8 cellular contexts compared by ENCODE assay signal in the genomic region with DNA sequence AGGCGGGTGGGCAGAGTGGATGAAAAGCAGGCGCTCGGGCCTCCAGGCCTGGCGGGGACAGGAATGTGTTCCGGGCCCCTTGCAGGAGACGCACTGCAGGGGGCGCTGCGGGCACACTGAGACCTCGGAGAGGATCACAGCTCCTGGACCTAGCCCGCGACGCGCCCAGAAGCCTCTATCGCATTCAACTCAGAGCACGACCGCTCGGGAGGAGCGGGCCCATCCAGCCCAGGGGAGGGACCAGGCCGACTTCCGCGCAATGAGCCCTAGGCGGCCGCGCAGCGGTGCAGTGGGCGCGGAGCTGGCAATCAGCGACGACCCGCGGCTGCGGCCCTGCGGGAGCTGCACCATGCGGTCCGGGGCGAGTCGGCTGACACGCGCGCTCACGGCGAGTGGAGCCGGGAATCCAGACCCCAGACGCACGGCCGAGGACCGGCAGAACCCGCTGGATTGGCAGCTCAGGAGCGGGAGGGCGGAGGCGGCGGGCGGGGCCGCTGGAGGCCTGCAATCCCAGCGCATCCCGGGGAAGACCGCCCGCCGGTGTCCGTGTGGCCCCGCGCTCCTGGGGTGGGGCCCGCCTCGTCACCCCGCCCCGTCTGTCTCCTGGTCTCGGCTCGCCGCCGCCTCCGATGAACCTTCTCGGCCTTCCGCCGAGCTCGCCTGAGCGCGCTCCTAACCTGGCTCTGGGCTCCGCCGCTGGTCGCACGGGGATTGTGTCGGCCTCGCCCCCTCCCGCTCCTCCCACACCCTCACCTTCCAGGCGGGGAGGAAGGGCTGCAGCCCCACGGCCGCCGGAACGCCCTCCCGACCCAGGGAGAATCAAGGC. TPM values are rescaled to one million over a fixed set of nuclear protein-coding genes. Genes with fewer than 3 reads are reported as not detected.
DNase-seq lines count a peak whose midpoint lies in the region; ATAC-seq and TF ChIP-seq lines count a peak whose summit lies in the region.

No MANE protein-coding gene starts in this region.

- peaks cover 9% of the 10 kb centered on the region; the same call in 1 of the 2 replicates for H3F3A ChIP-seq in MM.1S (ENCODE audit: insufficient read depth, low read length)

- peak overlapping the region; percentile 63 for H3K9ac ChIP-seq in HCT116 (ENCODE audit: low read length)
- peak overlapping the region; percentile 92 for H3K9ac ChIP-seq in MM.1S (ENCODE audit: low read length)

- DNase-seq in GM04503 (ENCODE audit: low read depth) (peak; percentile 66), HCT116 (ENCODE audit: low read depth, low spot score) (peak; percentile 91), MM.1S (peak; percentile 98), SHP77 treated with DMSO at 0.1 percent for 48 hours (lab: John Stamatoyannopoulos, UW) (peak; percentile 54), activated gamma-delta T cell treated with Interleukin-2 at 50 U/mL for 16 hours (peak; percentile 95), foreskin melanocyte (peak; percentile 95), stromal cell of bone marrow (ENCODE audit: low read depth) (peak; percentile 88)

- H3K4me1 ChIP-seq in HCT116 (ENCODE audit: control insufficient read depth in 1 of 2, insufficient read depth in 2 of 2, low read length in 2 of 2) (peaks cover 15 to 31% of the 10 kb centered on the region in 2 experiments), MM.1S (ENCODE audit: low read length) (peaks cover 4% of the 10 kb centered on the region; the same call in 1 of the 2 replicates), neuron (ENCODE audit: insufficient read depth, low read length) (peaks cover 12% of the 10 kb centered on the region)

- H4K20me1 ChIP-seq in HCT116 (ENCODE audit: insufficient read depth) (no peaks in the 10 kb centered on the region), MM.1S (ENCODE audit: insufficient read depth, low read length) (no peaks in the 10 kb centered on the region)

- RAD21 ChIA-PET in HCT116 (lab: Charles Lee; ENCODE audit: low non-redundant PET in 1 of 2, low total read pairs in 2 of 2, uncharacterized antibody in 2 of 2, unreplicated experiment in 2 of 2): interaction anchor here (0.7 to 2.4 kb wide), 4 partner anchors 122 to 186 kb away, joined by 3 to 16 read pairs (median 7); partner anchors contain the start of gene WAPL (in 1 of the 2)

- TF ChIP-seq CTCF in HCT116 (IDR thresholded peaks at IDR 0.05 in 2 of 3, conservative IDR thresholded peaks at IDR 0.05 in 1 of 3; ENCODE audit: borderline replicate concordance in 1 of 3, insufficient read depth in 1 of 3, low read depth in 2 of 3, low read length in 2 of 3): peak; percentile 90 to 91 (median 91)
- TF ChIP-seq CTCF in MM.1S (IDR thresholded peaks at IDR 0.05; ENCODE audit: low read length): peak; percentile 88

- no peaks in the 10 kb centered on the region for H3K27me3 ChIP-seq in HCT116 (ENCODE audit: insufficient read depth, low read length)
- H3K27me3 ChIP-seq in MM.1S (replicated peaks; ENCODE audit: insufficient read depth, low read length): no peaks in the 10 kb centered on the region
- H3K27me3 ChIP-seq in neuron (ENCODE audit: insufficient read depth, low read length): peaks cover 45% of the 10 kb centered on the region

- POLR2A ChIA-PET in HCT116 (lab: Charles Lee): interaction anchor here (1.0 to 1.3 kb wide), 2 partner anchors 36 to 135 kb away, joined by 3 read pairs; no protein-coding TSS in a partner anchor

- TF ChIP-seq RAD21 in HCT116 (IDR thresholded peaks at IDR 0.05; ENCODE audit: low read depth): peak; percentile 97

- no peaks in the 10 kb centered on the region for H3K36me3 ChIP-seq in HCT116 (ENCODE audit: control insufficient read depth in 1 of 2, insufficient read depth in 2 of 2, low read length in 2 of 2)
- no peaks in the 10 kb centered on the region for H3K36me3 ChIP-seq in MM.1S (replicated peaks; ENCODE audit: insufficient read depth, low read length)
- H3K36me3 ChIP-seq in neuron (ENCODE audit: insufficient read depth, low read length): no peaks in the 10 kb centered on the region

- H2AFZ ChIP-seq in HCT116 (ENCODE audit: low read depth, low read length, poor library complexity, severe bottlenecking) (peak overlapping the region; percentile 76), MM.1S (ENCODE audit: low read length) (peak overlapping the region; percentile 99), neuron (ENCODE audit: low read depth, low read length) (peak overlapping the region; percentile 93)

- BruUV-seq in HCT116 (replicated peaks; lab: Mats Ljungman, UMichigan): no TSS peak

- peak overlapping the region; percentile 99 for H3K4me2 ChIP-seq in HCT116 (ENCODE audit: low read length)
- peak overlapping the region; percentile 99 for H3K4me2 ChIP-seq in MM.1S (ENCODE audit: low read depth, low read length)

- H3K9me2 ChIP-seq in HCT116 (ENCODE audit: insufficient read depth) (no peaks in the 10 kb centered on the region), MM.1S (replicated peaks; ENCODE audit: insufficient read depth, low read length) (no peaks in the 10 kb centered on the region)

- CTCF ChIA-PET in HCT116 (lab: Charles Lee): interaction anchor here (0.7 to 2.4 kb wide), 14 partner anchors 9 to 405 kb away, joined by 3 to 46 read pairs (median 4); no protein-coding TSS in a partner anchor

- H3K79me2 ChIP-seq in HCT116 (ENCODE audit: insufficient read depth, low read length): no peaks in the 10 kb centered on the region
- H3K79me2 ChIP-seq in MM.1S (ENCODE audit: low read length): no peaks in the 10 kb centered on the region

- peak overlapping the region; percentile 64 to 73 for H3K4me3 ChIP-seq in HCT116 (replicated peaks in 1 of 2; ENCODE audit: low read depth in 1 of 2, low read length in 2 of 2)
- H3K4me3 ChIP-seq in MM.1S (ENCODE audit: low read length): peak overlapping the region; percentile 92
- H3K4me3 ChIP-seq in neuron (ENCODE audit: low read length): peak overlapping the region; percentile 59

- peak; percentile 46 for TF ChIP-seq POLR2A in HCT116 (IDR thresholded peaks at IDR 0.05; ENCODE audit: borderline replicate concordance, extremely low read depth, insufficient read depth, insufficient read length)

- peak; percentile 90 for ATAC-seq in HCT116

- H3K9me3 ChIP-seq in HCT116 (ENCODE audit: control insufficient read depth in 1 of 2, insufficient read depth in 1 of 2, low read depth in 1 of 2, low read length in 2 of 2) (no peaks in the 10 kb centered on the region), MM.1S (replicated peaks; ENCODE audit: insufficient read depth, low read length) (no peaks in the 10 kb centered on the region), neuron (ENCODE audit: low read length) (no peaks in the 10 kb centered on the region)

- H3K27ac ChIP-seq in HCT116 (ENCODE audit: low read depth, low read length) (peak overlapping the region; percentile 85), MM.1S (ENCODE audit: low read length) (peak overlapping the region; percentile 88)

- intact Hi-C loops in HCT116 (cut with micrococcal nuclease): loop anchor here (1.0 to 5.0 kb wide), 2 partner anchors 185 to 282 kb away; no protein-coding TSS in a partner anchor

TF ChIP-seq in HCT116, 20 proteins besides CTCF, POLR2A, EP300 and RAD21 (continues in another document):
- TF ChIP-seq SRF (IDR thresholded peaks at IDR 0.05; ENCODE audit: low read depth) (no peak), CEBPB (IDR thresholded peaks at IDR 0.05; ENCODE audit: low read depth) (no peak), EZH2phosphoT487 (IDR thresholded peaks at IDR 0.05; ENCODE audit: borderline replicate concordance) (no peak), CBX3 (IDR thresholded peaks at IDR 0.05; ENCODE audit: low read depth) (peak; percentile 89), JUND (IDR thresholded peaks at IDR 0.05) (no peak), TCF7L2 (IDR thresholded peaks at IDR 0.05; ENCODE audit: borderline replicate concordance, extremely low read depth, insufficient read depth, insufficient read length) (peak; percentile 35), SP1 (IDR thresholded peaks at IDR 0.05; ENCODE audit: low read depth) (peak; percentile 27), EGR1 (IDR thresholded peaks at IDR 0.05; ENCODE audit: low read depth) (peak; percentile 53; the same call in 1 of the 2 replicates), POLR2AphosphoS5 (IDR thresholded peaks at IDR 0.05; ENCODE audit: low read depth, low read length) (peak; percentile 72), ZFX (IDR thresholded peaks at IDR 0.05) (peak; percentile 77), FOSL1 (IDR thresholded peaks at IDR 0.05; ENCODE audit: low read depth) (no peak), ZNF274 (IDR thresholded peaks at IDR 0.05; ENCODE audit: low read depth, low read length) (no peak)
- TF ChIP-seq, protein P1, sequence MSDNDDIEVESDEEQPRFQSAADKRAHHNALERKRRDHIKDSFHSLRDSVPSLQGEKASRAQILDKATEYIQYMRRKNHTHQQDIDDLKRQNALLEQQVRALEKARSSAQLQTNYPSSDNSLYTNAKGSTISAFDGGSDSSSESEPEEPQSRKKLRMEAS (IDR thresholded peaks at IDR 0.05): peak; percentile 84
- TF ChIP-seq, protein P2, sequence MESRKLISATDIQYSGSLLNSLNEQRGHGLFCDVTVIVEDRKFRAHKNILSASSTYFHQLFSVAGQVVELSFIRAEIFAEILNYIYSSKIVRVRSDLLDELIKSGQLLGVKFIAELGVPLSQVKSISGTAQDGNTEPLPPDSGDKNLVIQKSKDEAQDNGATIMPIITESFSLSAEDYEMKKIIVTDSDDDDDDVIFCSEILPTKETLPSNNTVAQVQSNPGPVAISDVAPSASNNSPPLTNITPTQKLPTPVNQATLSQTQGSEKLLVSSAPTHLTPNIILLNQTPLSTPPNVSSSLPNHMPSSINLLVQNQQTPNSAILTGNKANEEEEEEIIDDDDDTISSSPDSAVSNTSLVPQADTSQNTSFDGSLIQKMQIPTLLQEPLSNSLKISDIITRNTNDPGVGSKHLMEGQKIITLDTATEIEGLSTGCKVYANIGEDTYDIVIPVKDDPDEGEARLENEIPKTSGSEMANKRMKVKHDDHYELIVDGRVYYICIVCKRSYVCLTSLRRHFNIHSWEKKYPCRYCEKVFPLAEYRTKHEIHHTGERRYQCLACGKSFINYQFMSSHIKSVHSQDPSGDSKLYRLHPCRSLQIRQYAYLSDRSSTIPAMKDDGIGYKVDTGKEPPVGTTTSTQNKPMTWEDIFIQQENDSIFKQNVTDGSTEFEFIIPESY (IDR thresholded peaks at IDR 0.05; ENCODE audit: extremely low read depth, insufficient replicate concordance, low read length): no peak

RNA-seq across cellular contexts. Expression of gene GRID1, which starts 33.5 kb away (rescaled TPM):
- 5.6 TPM for total RNA-seq in HCT116 (2021; ENCODE audit: unreplicated experiment)
- polyA plus RNA-seq in HCT116 (2012): 4.8 and 5.0 TPM in 2 replicates

Comparison
In these comparisons a context has a peak if more than half of its experiments do, and no peak if none do; other contexts are left out.
1. Peak in every context shown above with its lines: DNase-seq, ATAC-seq, H3K4me3 ChIP-seq and H3K27ac ChIP-seq.